In the genomic region with DNA sequence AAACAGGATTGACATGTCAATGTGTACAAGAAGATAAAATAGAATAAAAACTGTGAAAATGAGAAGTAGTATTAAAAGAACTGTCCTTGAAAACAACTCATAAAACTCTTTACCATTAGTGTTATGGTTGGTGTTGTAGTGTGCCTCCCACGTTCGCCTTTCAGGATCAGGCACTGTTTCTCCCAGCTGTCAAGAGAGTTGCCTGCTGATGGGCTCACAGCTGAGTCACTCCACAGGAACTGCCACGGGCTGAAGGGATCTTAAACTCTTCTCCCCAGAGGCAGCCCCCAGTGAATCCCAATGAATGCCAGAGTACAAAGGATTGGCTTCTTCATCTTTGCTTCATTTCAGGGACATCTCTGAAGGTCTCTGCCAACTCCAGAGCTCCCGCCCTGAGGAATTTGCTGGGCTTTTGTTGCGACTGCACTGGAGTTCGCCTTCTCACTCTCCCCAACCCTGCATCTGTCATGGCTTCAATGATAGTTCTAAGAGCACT, we compare ENCODE assay signal across 11 cellular contexts.
DNase-seq lines count a peak whose midpoint lies in the region; ATAC-seq and TF ChIP-seq lines count a peak whose summit lies in the region.
"Had no signal": no experiment of that assay in that cellular context is flagged by ENCODE, and none has a peak within 500 bp of the region (broad histone marks: within the 10 kb centered on the region; RNA-seq: fewer than 3 reads in every experiment).

No MANE protein-coding gene starts in this region.

- H3K27ac ChIP-seq in A673 (ENCODE audit: low read depth, low read length, poor library complexity, severe bottlenecking): no peak overlapping the region
- H3K27ac ChIP-seq: epithelial cell of prostate, HL-60, suprapubic skin had no signal

- intact Hi-C loops in A673 (cut with micrococcal nuclease; ENCODE audit: unreplicated experiment): no loop called here
- intact Hi-C loops in activated CD4-positive, alpha-beta memory T cell treated with anti-CD3 and anti-CD28 coated beads for 36 hours (cut with micrococcal nuclease): no loop called here

- CTCF ChIA-PET in A673 (lab: Charles Lee): no interaction called here
- CTCF ChIA-PET in activated CD4-positive, alpha-beta memory T cell treated with anti-CD3 and anti-CD28 coated beads for 36 hours (lab: Charles Lee): no interaction called here

- no peak overlapping the region for H3K27ac Mint-ChIP-seq in activated CD4-positive, alpha-beta memory T cell treated with anti-CD3 and anti-CD28 coated beads for 36 hours

- H3K27me3 Mint-ChIP-seq in activated CD4-positive, alpha-beta memory T cell treated with anti-CD3 and anti-CD28 coated beads for 36 hours: no peaks in the 10 kb centered on the region

- no peak for TF ChIP-seq CTCF in A673 (conservative IDR thresholded peaks at IDR 0.05; ENCODE audit: low read depth, low read length)

- no TSS peak for BruUV-seq in A673 (replicated peaks; lab: Mats Ljungman, UMichigan)

- DNase-seq in A673 (ENCODE audit: low spot score) (peak; percentile 69), HuH-7 (ENCODE audit: low spot score) (peak; percentile 7), dedifferentiated amniotic fluid mesenchymal stem cell (ENCODE audit: extremely low spot score) (peak; percentile 57), kidney tubule cell (ENCODE audit: low spot score) (peak; percentile 17), NCI-H526 (lab: John Stamatoyannopoulos, UW) (no peak), HUDEP-2 (lab: John Stamatoyannopoulos, UW; ENCODE audit: unreplicated experiment in 76 of 76) (no peak)
- DNase-seq in activated CD4-positive, alpha-beta memory T cell treated with anti-CD3 and anti-CD28 coated beads for 36 hours: no peak

- ATAC-seq in HG03139 (IDR thresholded peaks at IDR 0.05; ENCODE audit: unreplicated experiment): no peak

- no peak overlapping the region for H3K4me3 Mint-ChIP-seq in activated CD4-positive, alpha-beta memory T cell treated with anti-CD3 and anti-CD28 coated beads for 36 hours

- H3K4me3 ChIP-seq in A673 (ENCODE audit: low read depth, low read length, poor library complexity, severe bottlenecking): no peak overlapping the region
- H3K4me3 ChIP-seq: suprapubic skin had no signal

- no peaks in the 10 kb centered on the region for H3K36me3 ChIP-seq in A673 (ENCODE audit: insufficient read depth, low read length, poor library complexity, severe bottlenecking)
- H3K36me3 ChIP-seq: suprapubic skin had no signal

- peaks cover 5% of the 10 kb centered on the region for H3K27me3 ChIP-seq in A673 (replicated peaks; ENCODE audit: insufficient read depth, low read depth, low read length, poor library complexity)
- H3K27me3 ChIP-seq: suprapubic skin had no signal

- POLR2A ChIA-PET in A673 (lab: Charles Lee; ENCODE audit: low non-redundant PET): no interaction called here
- POLR2A ChIA-PET in activated CD4-positive, alpha-beta memory T cell treated with anti-CD3 and anti-CD28 coated beads for 36 hours (lab: Charles Lee): no interaction called here

- no peaks in the 10 kb centered on the region for H3K36me3 Mint-ChIP-seq in activated CD4-positive, alpha-beta memory T cell treated with anti-CD3 and anti-CD28 coated beads for 36 hours

- H3K9me3 ChIP-seq in A673 (ENCODE audit: low read depth, low read length, poor library complexity, severe bottlenecking): no peaks in the 10 kb centered on the region
- H3K9me3 ChIP-seq: suprapubic skin had no signal

- no peaks in the 10 kb centered on the region for H3K4me1 Mint-ChIP-seq in activated CD4-positive, alpha-beta memory T cell treated with anti-CD3 and anti-CD28 coated beads for 36 hours (ENCODE audit: low read depth)

- H3K4me1 ChIP-seq in A673 (ENCODE audit: insufficient read depth, low read length, poor library complexity, severe bottlenecking): peaks cover 7% of the 10 kb centered on the region

- H3K9me3 Mint-ChIP-seq in activated CD4-positive, alpha-beta memory T cell treated with anti-CD3 and anti-CD28 coated beads for 36 hours: no peaks in the 10 kb centered on the region

Comparison
In these comparisons a context has a peak if more than half of its experiments do, and no peak if none do; other contexts are left out.
1. DNase-seq: peak in A673 (single experiment), HuH-7 (single experiment), dedifferentiated amniotic fluid mesenchymal stem cell (single experiment) and kidney tubule cell (single experiment); none in NCI-H526 (0 of 2), activated CD4-positive, alpha-beta memory T cell treated with anti-CD3 and anti-CD28 coated beads for 36 hours (single experiment) and HUDEP-2 (0 of 76).